In the genomic region with DNA sequence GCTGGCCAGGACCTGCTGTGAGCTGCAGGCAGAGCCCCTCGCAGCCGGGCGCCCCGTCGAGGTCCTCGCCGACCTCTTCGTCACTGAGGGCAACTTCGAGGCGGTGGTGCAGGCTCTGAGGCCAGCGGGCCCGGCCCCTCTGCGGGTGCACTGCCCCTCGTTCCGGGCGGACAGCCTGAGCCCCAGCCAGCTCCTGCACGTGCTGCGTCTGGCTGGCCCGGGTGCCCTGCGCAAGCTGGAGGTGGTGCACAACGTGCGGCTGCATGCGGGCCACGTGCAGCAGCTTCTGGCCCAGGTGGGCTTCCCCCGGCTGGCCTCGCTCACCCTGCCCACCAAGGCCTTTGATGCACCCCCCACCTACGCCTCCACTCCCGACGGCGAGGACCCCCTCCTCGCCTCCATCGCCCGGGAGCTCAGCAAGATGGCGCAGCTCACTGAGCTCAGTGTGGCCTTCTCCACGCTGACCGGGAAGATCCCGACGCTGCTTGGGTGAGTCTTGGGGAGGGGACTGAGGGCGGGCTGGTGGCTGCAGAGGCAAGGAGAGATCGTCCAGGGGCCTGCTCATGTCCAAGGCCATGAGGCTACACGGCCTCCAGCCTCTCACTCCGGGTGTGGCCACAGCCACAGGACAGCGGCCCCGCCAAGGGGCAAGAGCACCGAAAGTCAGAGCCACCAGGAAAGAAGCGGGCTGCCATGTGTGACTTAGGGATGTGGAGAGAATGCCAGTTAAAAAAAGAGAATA, we compare ENCODE assay signal across 26 cellular contexts. TPM values are rescaled to one million over a fixed set of nuclear protein-coding genes. Genes with fewer than 3 reads are reported as not detected.
DNase-seq lines count a peak whose midpoint lies in the region; ATAC-seq and TF ChIP-seq lines count a peak whose summit lies in the region.
"Had no signal": no experiment of that assay in that cellular context is flagged by ENCODE, and none has a peak within 500 bp of the region (broad histone marks: within the 10 kb centered on the region; RNA-seq: fewer than 3 reads in every experiment).

No MANE protein-coding gene starts in this region.

- DNase-seq in activated naive CD8-positive, alpha-beta T cell treated with anti-CD3 and anti-CD28 coated beads for 36 hours = no peak
- DNase-seq in RWPE2 (ENCODE audit: low spot score) (peak; percentile 68), neural progenitor cell (ENCODE audit: low spot score) (no peak), upper lobe of right lung (peak; percentile 54), superior temporal gyrus (ENCODE audit: extremely low spot score) (no peak), NCI-H146 treated with DMSO at 0.1 percent for 48 hours (lab: John Stamatoyannopoulos, UW; ENCODE audit: unreplicated experiment) (no peak)
- DNase-seq: activated CD4-positive, alpha-beta T cell treated with anti-CD3 and anti-CD28 coated beads for 4 hours; AML-193; NCI-H1105 treated with DMSO at 0.1 percent for 48 hours; NCI-H2081; NCI-H446 had no signal

- H3K4me3 ChIP-seq in RWPE2 (ENCODE audit: severe bottlenecking) = no peak overlapping the region
- no peak overlapping the region for H3K4me3 ChIP-seq in neural progenitor cell
- H3K4me3 ChIP-seq in upper lobe of right lung = no peak overlapping the region

- H2AFZ ChIP-seq in neural progenitor cell (replicated peaks) = no peak overlapping the region

- intact Hi-C loops in upper lobe of right lung (cut with DNase I) = no loop called here

- no peak overlapping the region for H3K4me2 ChIP-seq in neural progenitor cell

- H3K27ac ChIP-seq in RWPE2 (ENCODE audit: poor library complexity, severe bottlenecking) = no peak overlapping the region
- no peak overlapping the region for H3K27ac ChIP-seq in neural progenitor cell
- H3K27ac ChIP-seq in upper lobe of right lung = no peak overlapping the region
- H3K27ac ChIP-seq: coronary artery, skin epidermis, thyroid gland had no signal

- no peaks in the 10 kb centered on the region for H3F3A ChIP-seq in neural progenitor cell (ENCODE audit: low read depth)

- no peaks in the 10 kb centered on the region for H3K36me3 ChIP-seq in RWPE2 (ENCODE audit: low read depth)
- H3K36me3 ChIP-seq in neural progenitor cell = no peaks in the 10 kb centered on the region
- no peaks in the 10 kb centered on the region for H3K36me3 ChIP-seq in upper lobe of right lung
- H3K36me3 ChIP-seq: thyroid gland had no signal

- H3K9me3 ChIP-seq in RWPE2 (ENCODE audit: severe bottlenecking) (no peaks in the 10 kb centered on the region), neural progenitor cell (ENCODE audit: low read depth) (no peaks in the 10 kb centered on the region), upper lobe of right lung (no peaks in the 10 kb centered on the region)
- H3K9me3 ChIP-seq: thyroid gland had no signal

- H3K27ac Mint-ChIP-seq in activated naive CD8-positive, alpha-beta T cell = no peak overlapping the region
- H3K27ac Mint-ChIP-seq in activated naive CD8-positive, alpha-beta T cell treated with anti-CD3 and anti-CD28 coated beads for 36 hours = no peak overlapping the region
- H3K27ac Mint-ChIP-seq in neural progenitor cell = no peak overlapping the region
- H3K27ac Mint-ChIP-seq: activated T-cell treated with anti-CD3 and anti-CD28 coated beads, Interleukin-2, amount 50 U/mL, for 72 hours; stimulated activated effector memory CD8-positive, alpha-beta T cell treated with anti-CD3 and anti-CD28 coated beads, Interleukin-12 subunit alpha, Interleukin-12 subunit beta, amount 100 ng/mL, for 72 hours; T-helper 1 cell treated with Interleukin-12 subunit alpha and Interleukin-12 subunit beta and Interleukin-4 antibody, amounts not matched to agents 30 μg/mL and 1 μg/mL, for 36 hours had no signal

- H3K36me3 Mint-ChIP-seq in activated naive CD8-positive, alpha-beta T cell = no peaks in the 10 kb centered on the region
- no peaks in the 10 kb centered on the region for H3K36me3 Mint-ChIP-seq in activated naive CD8-positive, alpha-beta T cell treated with anti-CD3 and anti-CD28 coated beads for 36 hours
- H3K36me3 Mint-ChIP-seq in neural progenitor cell = no peaks in the 10 kb centered on the region
- H3K36me3 Mint-ChIP-seq: brain; naive thymus-derived CD8-positive, alpha-beta T cell; stimulated activated effector memory CD8-positive, alpha-beta T cell treated with anti-CD3 and anti-CD28 coated beads, Interleukin-12 subunit alpha, Interleukin-12 subunit beta, amount 100 ng/mL, for 72 hours had no signal

- peaks cover 7% of the 10 kb centered on the region for H3K27me3 ChIP-seq in RWPE2 (ENCODE audit: insufficient read depth, poor library complexity, severe bottlenecking)
- no peaks in the 10 kb centered on the region for H3K27me3 ChIP-seq in neural progenitor cell
- peaks cover 8% of the 10 kb centered on the region for H3K27me3 ChIP-seq in upper lobe of right lung
- H3K27me3 ChIP-seq: thyroid gland had no signal

- H4K20me1 ChIP-seq in neural progenitor cell (ENCODE audit: low read depth) = peaks cover 16% of the 10 kb centered on the region

- H3K4me1 ChIP-seq in RWPE2 (ENCODE audit: insufficient read depth, poor library complexity, severe bottlenecking) (no peaks in the 10 kb centered on the region), neural progenitor cell (no peaks in the 10 kb centered on the region), upper lobe of right lung (peaks cover 4% of the 10 kb centered on the region)

- H3K4me3 Mint-ChIP-seq in activated naive CD8-positive, alpha-beta T cell = peak overlapping the region; percentile 32
- no peak overlapping the region for H3K4me3 Mint-ChIP-seq in activated naive CD8-positive, alpha-beta T cell treated with anti-CD3 and anti-CD28 coated beads for 36 hours
- peak overlapping the region; percentile 7 for H3K4me3 Mint-ChIP-seq in neural progenitor cell
- H3K4me3 Mint-ChIP-seq: stimulated activated effector memory CD8-positive, alpha-beta T cell treated with anti-CD3 and anti-CD28 coated beads, Interleukin-12 subunit alpha, Interleukin-12 subunit beta, amount 100 ng/mL, for 72 hours; T-helper 1 cell treated with Interleukin-12 subunit alpha and Interleukin-12 subunit beta and Interleukin-4 antibody, amounts not matched to agents 30 μg/mL and 1 μg/mL, for 36 hours had no signal

- no peak for TF ChIP-seq CTCF in RWPE2 (IDR thresholded peaks at IDR 0.05; ENCODE audit: poor library complexity, severe bottlenecking)
- no peak for TF ChIP-seq CTCF in neural progenitor cell (IDR thresholded peaks at IDR 0.05)
- no peak for TF ChIP-seq CTCF in upper lobe of right lung (IDR thresholded peaks at IDR 0.05)

- no peaks in the 10 kb centered on the region for H3K9me3 Mint-ChIP-seq in activated naive CD8-positive, alpha-beta T cell (ENCODE audit: low read depth)
- no peaks in the 10 kb centered on the region for H3K9me3 Mint-ChIP-seq in activated naive CD8-positive, alpha-beta T cell treated with anti-CD3 and anti-CD28 coated beads for 36 hours
- no peaks in the 10 kb centered on the region for H3K9me3 Mint-ChIP-seq in neural progenitor cell
- H3K9me3 Mint-ChIP-seq: activated T-cell treated with anti-CD3 and anti-CD28 coated beads, Interleukin-2, amount 50 U/mL, for 72 hours; brain; naive thymus-derived CD8-positive, alpha-beta T cell; stimulated activated effector memory CD8-positive, alpha-beta T cell treated with anti-CD3 and anti-CD28 coated beads, Interleukin-12 subunit alpha, Interleukin-12 subunit beta, amount 100 ng/mL, for 72 hours; T-helper 1 cell treated with Interleukin-12 subunit alpha and Interleukin-12 subunit beta and Interleukin-4 antibody, amounts not matched to agents 30 μg/mL and 1 μg/mL, for 36 hours had no signal

- H3K4me1 Mint-ChIP-seq in activated naive CD8-positive, alpha-beta T cell (ENCODE audit: low read depth) = peaks cover 13% of the 10 kb centered on the region
- H3K4me1 Mint-ChIP-seq in activated naive CD8-positive, alpha-beta T cell treated with anti-CD3 and anti-CD28 coated beads for 36 hours = peaks cover 11% of the 10 kb centered on the region
- H3K4me1 Mint-ChIP-seq in neural progenitor cell = peaks cover 20% of the 10 kb centered on the region

- H3K79me2 ChIP-seq in neural progenitor cell (ENCODE audit: low read depth) = no peaks in the 10 kb centered on the region

- ATAC-seq in RWPE2 (ENCODE audit: low read depth) (no peak), upper lobe of right lung (no peak), GM21526 (IDR thresholded peaks at IDR 0.05; ENCODE audit: low FRiP score, unreplicated experiment) (no peak)
- ATAC-seq: stimulated activated effector memory CD8-positive, alpha-beta T cell treated with anti-CD3 and anti-CD28 coated beads, Interleukin-12 subunit alpha, Interleukin-12 subunit beta, amount 100 ng/mL, for 72 hours had no signal

- H3K9ac ChIP-seq in neural progenitor cell = no peak overlapping the region

- no peaks in the 10 kb centered on the region for H3K27me3 Mint-ChIP-seq in activated naive CD8-positive, alpha-beta T cell
- no peaks in the 10 kb centered on the region for H3K27me3 Mint-ChIP-seq in activated naive CD8-positive, alpha-beta T cell treated with anti-CD3 and anti-CD28 coated beads for 36 hours
- peaks cover 5% of the 10 kb centered on the region for H3K27me3 Mint-ChIP-seq in neural progenitor cell (ENCODE audit: insufficient read depth, low read depth)

RNA-seq across cellular contexts. Expression of a gene that starts 0.8 kb away (rescaled TPM):
- total RNA-seq in activated naive CD8-positive, alpha-beta T cell treated with anti-CD3 and anti-CD28 coated beads for 36 hours = under 1 TPM in 1 of 2 experiments, not detected in 1; 0.23 TPM
- total RNA-seq in neural progenitor cell (ENCODE audit: low replicate concordance) (not detected in 2 replicates), upper lobe of right lung (not detected)
- total RNA-seq: A172; activated T-cell treated with anti-CD3 and anti-CD28 coated beads, Interleukin-2, amount 50 U/mL, for 72 hours; glomerular endothelial cell; H7; mesenteric fat pad; naive thymus-derived CD8-positive, alpha-beta T cell; SK-MEL-5; thyroid gland had no signal

RNA-seq across cellular contexts. Expression of a gene that starts 25.8 kb away (rescaled TPM):
- 1 to 10 TPM; 5.3 to 5.9 TPM for total RNA-seq in activated naive CD8-positive, alpha-beta T cell treated with anti-CD3 and anti-CD28 coated beads for 36 hours
- total RNA-seq in neural progenitor cell (ENCODE audit: low replicate concordance) (7.0 TPM in 2 replicates), upper lobe of right lung (5.5 TPM)

RNA-seq across cellular contexts. Expression of a gene that starts 26.0 kb away (rescaled TPM):
- 100 to 1,000 TPM; 146 to 149 TPM for total RNA-seq in activated naive CD8-positive, alpha-beta T cell treated with anti-CD3 and anti-CD28 coated beads for 36 hours
- total RNA-seq in neural progenitor cell (ENCODE audit: low replicate concordance) = 47.1 and 48.5 TPM in 2 replicates
- total RNA-seq in upper lobe of right lung = 94.0 TPM

Comparison
In these comparisons a context has a peak if more than half of its experiments do, and no peak if none do; other contexts are left out.
1. DNase-seq: peak in RWPE2 (single experiment) and upper lobe of right lung (single experiment); none in activated naive CD8-positive, alpha-beta T cell treated with anti-CD3 and anti-CD28 coated beads for 36 hours (single experiment), neural progenitor cell (single experiment), superior temporal gyrus (single experiment) and NCI-H146 treated with DMSO at 0.1 percent for 48 hours (single experiment).